ENCODE assay signal across 13 cellular contexts in genomic region chr17:32520737-32521399, GRCh38. TPM values are rescaled to one million over a fixed set of nuclear protein-coding genes. Genes with fewer than 3 reads are reported as not detected.
A peak's percentile ranks its signal among the peaks of the same experiment; 100 is the strongest.
DNase-seq lines count a peak whose midpoint lies in the region; ATAC-seq, FAIRE-seq and TF ChIP-seq lines count a peak whose summit lies in the region.
"Had no signal": no experiment of that assay in that cellular context is flagged by ENCODE, and none has a peak within 500 bp of the region (broad histone marks: within the 10 kb centered on the region; RNA-seq: fewer than 3 reads in every experiment).

No MANE protein-coding gene starts in this region.

- H3K4me1 ChIP-seq in endothelial cell of umbilical vein (ENCODE audit: control insufficient read depth, extremely low read depth, insufficient read depth, low read length) = peaks cover 19% of the 10 kb centered on the region

- H2AFZ ChIP-seq in endothelial cell of umbilical vein (ENCODE audit: low read depth, low read length) = peak overlapping the region; percentile 3

- dilution Hi-C loops in endothelial cell of umbilical vein (cut with MboI; ENCODE audit: extremely low pct_ligation_motif_present, low sequenced_read_pairs) = no loop called here

- H3K36me3 ChIP-seq in WERI-Rb-1 = no peaks in the 10 kb centered on the region
- H3K36me3 ChIP-seq in endothelial cell of umbilical vein (ENCODE audit: control insufficient read depth in 2 of 2, extremely low read depth in 1 of 2, insufficient read depth in 2 of 2, low read length in 2 of 2) = no peaks in the 10 kb centered on the region

- H3K79me2 ChIP-seq in endothelial cell of umbilical vein (ENCODE audit: control insufficient read depth, insufficient read depth, low read length) = no peaks in the 10 kb centered on the region

- H3K4me3 ChIP-seq in WERI-Rb-1 (ENCODE audit: low read depth, low read length) = no peak overlapping the region
- H3K4me3 ChIP-seq in endothelial cell of umbilical vein (replicated peaks in 1 of 3; ENCODE audit: insufficient read depth in 1 of 3, low read depth in 1 of 3, low read length in 3 of 3) = no peak overlapping the region

- no peak for ATAC-seq in stimulated activated memory B cell treated with anti-CD40 and anti-IgM and Interleukin-4, amounts not matched to agents 10 μg/mL and 1 μg/mL and 100 μg/mL, for 72 hours
- no peak for ATAC-seq in GM21723 (IDR thresholded peaks at IDR 0.05; ENCODE audit: unreplicated experiment)
- ATAC-seq in esophagus mucosa = no peak
- ATAC-seq: HCT116 had no signal

- H3K9ac ChIP-seq in endothelial cell of umbilical vein (replicated peaks; ENCODE audit: extremely low read depth, insufficient read depth, low read length) = no peak overlapping the region

- H3K4me1 Mint-ChIP-seq in activated T-cell treated with anti-CD3 and anti-CD28 coated beads, Interleukin-2, amount 50 U/mL, for 24 hours (ENCODE audit: low read depth) = peaks cover 83% of the 10 kb centered on the region
- H3K4me1 Mint-ChIP-seq in stimulated activated memory B cell treated with anti-CD40 and anti-IgM and Interleukin-4, amounts not matched to agents 10 μg/mL and 1 μg/mL and 100 μg/mL, for 72 hours = peaks cover 89% of the 10 kb centered on the region

- no peak for DNase-seq in activated T-cell treated with anti-CD3 and anti-CD28 coated beads, Interleukin-2, amount 50 U/mL, for 24 hours
- DNase-seq in activated T-cell treated with anti-CD3 and anti-CD28 coated beads, Interleukin-2, amount 50 U/mL, for 48 hours = no peak
- peak; percentile 69 for DNase-seq in WERI-Rb-1
- no peak for DNase-seq in endothelial cell of umbilical vein (ENCODE audit: low read depth, low spot score)
- no peak for DNase-seq in HuH-7 (ENCODE audit: low spot score)
- DNase-seq: IMR-90, left ventricle myocardium superior, NCI-H2029 treated with DMSO at 0.1 percent for 48 hours, trophoblast cell had no signal

- H3K27ac ChIP-seq in WERI-Rb-1 = peak overlapping the region; percentile 96
- peak overlapping the region; percentile 66 for H3K27ac ChIP-seq in endothelial cell of umbilical vein (ENCODE audit: insufficient read depth, low read depth, low read length)

- POLR2A ChIA-PET in endothelial cell of umbilical vein (lab: Charles Lee) = no interaction called here

- peak overlapping the region; percentile 84 for H3K27ac Mint-ChIP-seq in activated T-cell treated with anti-CD3 and anti-CD28 coated beads, Interleukin-2, amount 50 U/mL, for 24 hours
- peak overlapping the region; percentile 76 for H3K27ac Mint-ChIP-seq in stimulated activated memory B cell treated with anti-CD40 and anti-IgM and Interleukin-4, amounts not matched to agents 10 μg/mL and 1 μg/mL and 100 μg/mL, for 72 hours

- H3K9me1 ChIP-seq in endothelial cell of umbilical vein (replicated peaks; ENCODE audit: control insufficient read depth, extremely low read depth, insufficient read depth, low read length) = no peaks in the 10 kb centered on the region

- no peaks in the 10 kb centered on the region for H3K9me3 Mint-ChIP-seq in activated T-cell treated with anti-CD3 and anti-CD28 coated beads, Interleukin-2, amount 50 U/mL, for 24 hours
- no peaks in the 10 kb centered on the region for H3K9me3 Mint-ChIP-seq in stimulated activated memory B cell treated with anti-CD40 and anti-IgM and Interleukin-4, amounts not matched to agents 10 μg/mL and 1 μg/mL and 100 μg/mL, for 72 hours

- TSS peak; percentile 71 for BruUV-seq in endothelial cell of umbilical vein (replicated peaks; lab: Mats Ljungman, UMichigan)

- FAIRE-seq in endothelial cell of umbilical vein (lab: Jason Lieb, UNC) = peak; percentile 8

- no peak for TF ChIP-seq POLR2A in endothelial cell of umbilical vein (IDR thresholded peaks at IDR 0.05; ENCODE audit: low read depth, low read length)

- no peaks in the 10 kb centered on the region for H4K20me1 ChIP-seq in endothelial cell of umbilical vein (replicated peaks; ENCODE audit: control insufficient read depth, extremely low read depth, insufficient read depth, low read length)

- H3K36me3 Mint-ChIP-seq in activated T-cell treated with anti-CD3 and anti-CD28 coated beads, Interleukin-2, amount 50 U/mL, for 24 hours (ENCODE audit: low read depth) = no peaks in the 10 kb centered on the region
- no peaks in the 10 kb centered on the region for H3K36me3 Mint-ChIP-seq in stimulated activated memory B cell treated with anti-CD40 and anti-IgM and Interleukin-4, amounts not matched to agents 10 μg/mL and 1 μg/mL and 100 μg/mL, for 72 hours

- TF ChIP-seq CTCF in WERI-Rb-1 (IDR thresholded peaks at IDR 0.05; ENCODE audit: low read depth, low read length) = no peak
- TF ChIP-seq CTCF in endothelial cell of umbilical vein (IDR thresholded peaks at IDR 0.05; ENCODE audit: extremely low read depth in 1 of 2, insufficient read depth in 1 of 2, low read depth in 1 of 2, low read length in 2 of 2) = no peak

- H3K9me3 ChIP-seq in WERI-Rb-1 (ENCODE audit: severe bottlenecking) (no peaks in the 10 kb centered on the region), endothelial cell of umbilical vein (replicated peaks; ENCODE audit: control insufficient read depth, insufficient read depth, low read length) (no peaks in the 10 kb centered on the region)

- no peaks in the 10 kb centered on the region for H3K27me3 Mint-ChIP-seq in activated T-cell treated with anti-CD3 and anti-CD28 coated beads, Interleukin-2, amount 50 U/mL, for 24 hours
- no peaks in the 10 kb centered on the region for H3K27me3 Mint-ChIP-seq in stimulated activated memory B cell treated with anti-CD40 and anti-IgM and Interleukin-4, amounts not matched to agents 10 μg/mL and 1 μg/mL and 100 μg/mL, for 72 hours

- peak overlapping the region; percentile 73 for H3K4me3 Mint-ChIP-seq in activated T-cell treated with anti-CD3 and anti-CD28 coated beads, Interleukin-2, amount 50 U/mL, for 24 hours
- H3K4me3 Mint-ChIP-seq in stimulated activated memory B cell treated with anti-CD40 and anti-IgM and Interleukin-4, amounts not matched to agents 10 μg/mL and 1 μg/mL and 100 μg/mL, for 72 hours = peak overlapping the region; percentile 56

- H3K27me3 ChIP-seq in WERI-Rb-1 (ENCODE audit: insufficient read depth, low read depth, severe bottlenecking) (no peaks in the 10 kb centered on the region), endothelial cell of umbilical vein (ENCODE audit: control insufficient read depth in 2 of 2, insufficient read depth in 2 of 2, low read length in 2 of 2) (no peaks in the 10 kb centered on the region)

- intact Hi-C loops in endothelial cell of umbilical vein (cut with micrococcal nuclease) = loop anchor here (1.0 kb wide), 2 partner anchors 15 to 30 kb away; no protein-coding TSS in a partner anchor

- H3K4me2 ChIP-seq in endothelial cell of umbilical vein (ENCODE audit: insufficient read depth, low read length) = peak overlapping the region; percentile 56

- CTCF ChIA-PET in endothelial cell of umbilical vein (lab: Charles Lee) = interaction anchor here (0.6 kb wide), 2 partner anchors 92 to 347 kb away, joined by 3 read pairs; no protein-coding TSS in a partner anchor

TF ChIP-seq in endothelial cell of umbilical vein, 7 proteins besides CTCF, POLR2A, EP300 and RAD21:
- TF ChIP-seq MAX (IDR thresholded peaks at IDR 0.05; ENCODE audit: insufficient read depth, insufficient read length) = no peak
- TF ChIP-seq MYC (IDR thresholded peaks at IDR 0.05; ENCODE audit: low read depth, low read length) = no peak
- no peak for TF ChIP-seq GATA2 (IDR thresholded peaks at IDR 0.05; ENCODE audit: insufficient read depth, insufficient read length, low read depth, low read length)
- TF ChIP-seq EZH2 (IDR thresholded peaks at IDR 0.05; ENCODE audit: borderline replicate concordance, low read depth, low read length, severe bottlenecking) = no peak

RNA-seq across cellular contexts. Expression of gene CDK5R1, which starts 34.1 kb away (rescaled TPM):
- total RNA-seq in endothelial cell of umbilical vein = 3.9 and 6.1 TPM in 2 replicates
- 1.5 and 1.6 TPM in 2 replicates for polyA plus RNA-seq in endothelial cell of umbilical vein
- 0.93 and 1.1 TPM in 2 replicates for polyA plus RNA-seq in endothelial cell of umbilical vein (2011; cell fraction: cytosol; rRNA removed)
- polyA plus RNA-seq in endothelial cell of umbilical vein (2011; cell fraction: nucleus; rRNA removed) = 2.9 and 3.0 TPM in 2 replicates
- polyA plus RNA-seq in endothelial cell of umbilical vein (2012) = 2.7 and 3.8 TPM in 2 replicates
- 1.6 and 2.1 TPM in 2 replicates for polyA minus RNA-seq in endothelial cell of umbilical vein
- 0.31 TPM for polyA minus RNA-seq in endothelial cell of umbilical vein (2011; cell fraction: cytosol; rRNA and poly(A)+ RNA removed)
- 1.4 and 1.8 TPM in 2 replicates for polyA minus RNA-seq in endothelial cell of umbilical vein (2011; cell fraction: nucleus; rRNA and poly(A)+ RNA removed)
- 12.6 TPM for total RNA-seq in esophagus mucosa
